Comparison of ENCODE assay signal across 26 cellular contexts in the genomic region with DNA sequence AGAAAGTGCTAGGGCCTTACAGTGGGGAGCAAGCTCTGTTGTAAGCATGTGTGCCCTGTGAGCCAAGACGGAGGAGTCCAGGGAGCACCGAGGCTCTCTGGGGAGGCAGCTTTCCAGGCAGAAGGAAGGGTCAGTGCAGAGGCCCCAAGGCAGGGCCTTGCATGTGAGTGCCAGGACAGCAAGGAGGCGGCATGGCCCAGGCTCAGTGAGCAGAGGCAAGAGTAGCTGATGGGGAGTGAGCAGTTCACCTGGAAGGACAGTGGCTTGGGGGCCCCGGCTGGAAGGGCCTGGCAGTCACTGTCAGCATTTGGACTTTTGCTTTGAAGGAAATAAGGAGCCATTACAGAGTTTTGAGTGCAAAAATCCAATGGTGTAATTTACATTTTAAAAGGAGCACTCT.
"Had no signal": no experiment of that assay in that cellular context is flagged by ENCODE, and none has a peak within 500 bp of the region (broad histone marks: within the 10 kb centered on the region; RNA-seq: fewer than 3 reads in every experiment).

No MANE protein-coding gene starts in this region.

- H3K27me3 ChIP-seq: dorsolateral prefrontal cortex, esophagus muscularis mucosa, foreskin keratinocyte, gastroesophageal sphincter, heart left ventricle, hepatocyte, left lung, right lobe of liver, transverse colon, upper lobe of right lung, uterus had no signal

- ATAC-seq: foreskin keratinocyte; gastroesophageal sphincter; heart left ventricle; left lung; naive thymus-derived CD4-positive, alpha-beta T cell; right lobe of liver; upper lobe of right lung had no signal

- H3K27ac Mint-ChIP-seq: naive thymus-derived CD4-positive, alpha-beta T cell; nephron; stimulated activated naive CD8-positive, alpha-beta T cell treated with anti-CD3 and anti-CD28 coated beads, Interleukin-15, Interleukin-2, amounts not matched to agents 100 ng/mL and 50 ng/mL, for 24 hours had no signal

- H3K4me2 ChIP-seq: hepatocyte, smooth muscle cell had no signal

- DNase-seq: dorsolateral prefrontal cortex; effector CD4-positive, alpha-beta T cell; foreskin keratinocyte; heart left ventricle; left cardiac atrium; left lung; mesenchymal stem cell; midbrain; naive thymus-derived CD4-positive, alpha-beta T cell; right lobe of liver; stimulated activated CD4-positive, alpha-beta T cell treated with anti-CD3 and anti-CD28 coated beads, Interleukin-12 subunit alpha, Interleukin-12 subunit beta, amount 100 ng/mL, for 4 hours; stimulated activated CD4-positive, alpha-beta T cell treated with anti-CD3 and anti-CD28 coated beads, Interleukin-1b, Interleukin-23, amount 100 ng/mL, for 48 hours; stimulated activated CD4-positive, alpha-beta T cell treated with anti-CD3 and anti-CD28 coated beads, Interleukin-4, amount 100 ng/mL, for 1 hour; stimulated activated CD8-positive, alpha-beta memory T cell treated with anti-CD3 and anti-CD28 coated beads, Interleukin-4, amount 100 ng/mL, for 48 hours; transverse colon; upper lobe of right lung; uterus had no signal

- H3K27ac ChIP-seq: dorsolateral prefrontal cortex, esophagus muscularis mucosa, foreskin keratinocyte, gastroesophageal sphincter, heart left ventricle, hepatocyte, left lung, parathyroid adenoma, right lobe of liver, thoracic aorta, transverse colon, upper lobe of right lung, uterus had no signal

- H3K79me2 ChIP-seq: hepatocyte, parathyroid adenoma had no signal

- H3K9me3 Mint-ChIP-seq: nephron; stimulated activated naive CD8-positive, alpha-beta T cell treated with anti-CD3 and anti-CD28 coated beads, Interleukin-15, Interleukin-2, amounts not matched to agents 100 ng/mL and 50 ng/mL, for 24 hours had no signal

- H3K4me1 ChIP-seq: esophagus muscularis mucosa, foreskin keratinocyte, gastroesophageal sphincter, heart left ventricle, parathyroid adenoma, right lobe of liver, transverse colon, upper lobe of right lung, uterus had no signal

- H3K9me3 ChIP-seq: esophagus muscularis mucosa, gastroesophageal sphincter, heart left ventricle, left lung, right lobe of liver, thoracic aorta, transverse colon, upper lobe of right lung, uterus had no signal

- H3K27me3 Mint-ChIP-seq: progenitor cell of endocrine pancreas; stimulated activated naive CD8-positive, alpha-beta T cell treated with anti-CD3 and anti-CD28 coated beads, Interleukin-15, Interleukin-2, amounts not matched to agents 100 ng/mL and 50 ng/mL, for 24 hours had no signal

- H3K4me3 ChIP-seq: dorsolateral prefrontal cortex, esophagus muscularis mucosa, gastroesophageal sphincter, heart left ventricle, hepatocyte, left lung, right lobe of liver, smooth muscle cell, thoracic aorta, transverse colon, upper lobe of right lung, uterus had no signal

- H3K4me1 Mint-ChIP-seq: naive thymus-derived CD4-positive, alpha-beta T cell had no signal

- H3K4me3 Mint-ChIP-seq: naive thymus-derived CD4-positive, alpha-beta T cell; nephron; stimulated activated naive CD8-positive, alpha-beta T cell treated with anti-CD3 and anti-CD28 coated beads, Interleukin-15, Interleukin-2, amounts not matched to agents 100 ng/mL and 50 ng/mL, for 24 hours had no signal

- H3K36me3 ChIP-seq: right lobe of liver, transverse colon, uterus had no signal

- H3K9ac ChIP-seq: parathyroid adenoma had no signal

- H2AFZ ChIP-seq: hepatocyte, parathyroid adenoma had no signal
